In genomic region chr20:40651121-40651520, GRCh38 we compare ENCODE assay signal across 20 cellular contexts. TPM values are rescaled to one million over a fixed set of nuclear protein-coding genes. Genes with fewer than 3 reads are reported as not detected.
A peak's percentile ranks its signal among the peaks of the same experiment; 100 is the strongest.
DNase-seq lines count a peak whose midpoint lies in the region; ATAC-seq and TF ChIP-seq lines count a peak whose summit lies in the region.
"Had no signal": no experiment of that assay in that cellular context is flagged by ENCODE, and none has a peak within 500 bp of the region (broad histone marks: within the 10 kb centered on the region; RNA-seq: fewer than 3 reads in every experiment).

No MANE protein-coding gene starts in this region.

- no peak overlapping the region for H3K4me3 Mint-ChIP-seq in mesothelial cell of epicardium
- H3K4me3 Mint-ChIP-seq: activated CD4-positive, alpha-beta T cell treated with anti-CD3 and anti-CD28 coated beads, Interleukin-2, amount 10 ng/mL, durations not matched to agents 24 days and 14 days; activated naive CD8-positive, alpha-beta T cell treated with anti-CD3 and anti-CD28 coated beads, Interleukin-2, amount 50 U/mL, for 24 hours; neural progenitor cell had no signal

- DNase-seq in EH (ENCODE audit: low read depth) = peak; percentile 33
- DNase-seq in SK-MEL-5 (ENCODE audit: low read depth, low spot score) = peak; percentile 53
- DNase-seq in dermis microvascular lymphatic vessel endothelial cell (ENCODE audit: low read depth in 2 of 2) = peak; percentile 14 to 34
- DNase-seq in mesothelial cell of epicardium (ENCODE audit: low spot score in 2 of 2, unreplicated experiment in 2 of 2) = no peak
- DNase-seq in left cardiac atrium = no peak
- DNase-seq in HCEC 1CT = no peak
- DNase-seq in Karpas-422 = no peak
- DNase-seq: activated CD4-positive, alpha-beta T cell treated with anti-CD3 and anti-CD28 coated beads, Interleukin-2, amount 10 ng/mL, durations not matched to agents 24 days and 14 days; activated naive CD8-positive, alpha-beta T cell treated with anti-CD3 and anti-CD28 coated beads, Interleukin-2, amount 50 U/mL, for 24 hours; KG1; mucosa of descending colon; NCI-H1048; NCI-H2081; NCI-H446 treated with DMSO at 0.1 percent for 48 hours; RPMI8226; spleen; stimulated activated CD4-positive, alpha-beta T cell treated with anti-CD3 and anti-CD28 coated beads, Interleukin-4, amount 100 ng/mL, for 4 hours had no signal

- H3K9me3 ChIP-seq in Karpas-422 (ENCODE audit: low read length) = no peaks in the 10 kb centered on the region
- H3K9me3 ChIP-seq: mucosa of descending colon, spleen had no signal

- no peaks in the 10 kb centered on the region for H3K79me2 ChIP-seq in Karpas-422 (ENCODE audit: low read length)

- no peak overlapping the region for H2AFZ ChIP-seq in Karpas-422 (ENCODE audit: low read length)
- H2AFZ ChIP-seq: neural progenitor cell had no signal

- no peaks in the 10 kb centered on the region for H3K4me1 ChIP-seq in Karpas-422 (ENCODE audit: low read length)

- no peaks in the 10 kb centered on the region for H3K36me3 ChIP-seq in Karpas-422 (ENCODE audit: insufficient read depth, low read length)
- H3K36me3 ChIP-seq: neural progenitor cell, spleen had no signal

- no peaks in the 10 kb centered on the region for H3K9me3 Mint-ChIP-seq in mesothelial cell of epicardium
- H3K9me3 Mint-ChIP-seq: activated CD4-positive, alpha-beta T cell treated with anti-CD3 and anti-CD28 coated beads, Interleukin-2, amount 10 ng/mL, durations not matched to agents 24 days and 14 days; activated naive CD8-positive, alpha-beta T cell treated with anti-CD3 and anti-CD28 coated beads, Interleukin-2, amount 50 U/mL, for 24 hours; neural progenitor cell had no signal

- in situ Hi-C loops in SK-MEL-5 (cut with HindIII; ENCODE audit: low pct_unique_long_range_greater_than_20kb, low sequenced_read_pairs) = no loop called here

- peak overlapping the region; percentile 62 for H3K27ac Mint-ChIP-seq in mesothelial cell of epicardium
- H3K27ac Mint-ChIP-seq: activated CD4-positive, alpha-beta T cell treated with anti-CD3 and anti-CD28 coated beads, Interleukin-2, amount 10 ng/mL, durations not matched to agents 24 days and 14 days; activated naive CD8-positive, alpha-beta T cell treated with anti-CD3 and anti-CD28 coated beads, Interleukin-2, amount 50 U/mL, for 24 hours; neural progenitor cell had no signal

- H3K4me2 ChIP-seq in Karpas-422 (ENCODE audit: low read depth, low read length, poor library complexity, severe bottlenecking) = no peak overlapping the region
- H3K4me2 ChIP-seq: neural progenitor cell had no signal

- TF ChIP-seq CTCF in mesothelial cell of epicardium (IDR thresholded peaks at IDR 0.05; ENCODE audit: unreplicated experiment) = no peak

- H3K4me1 Mint-ChIP-seq in mesothelial cell of epicardium = peaks cover 26% of the 10 kb centered on the region
- H3K4me1 Mint-ChIP-seq: activated CD4-positive, alpha-beta T cell treated with anti-CD3 and anti-CD28 coated beads, Interleukin-2, amount 10 ng/mL, durations not matched to agents 24 days and 14 days; activated naive CD8-positive, alpha-beta T cell treated with anti-CD3 and anti-CD28 coated beads, Interleukin-2, amount 50 U/mL, for 24 hours had no signal

- no peaks in the 10 kb centered on the region for H4K20me1 ChIP-seq in Karpas-422 (ENCODE audit: insufficient read depth, low read depth, low read length)

- no peak overlapping the region for H3K4me3 ChIP-seq in Karpas-422 (ENCODE audit: low read length)
- H3K4me3 ChIP-seq: mucosa of descending colon, neural progenitor cell, spleen had no signal

- H3K27me3 ChIP-seq in Karpas-422 (ENCODE audit: low read length) = no peaks in the 10 kb centered on the region
- H3K27me3 ChIP-seq: neural progenitor cell had no signal

- intact Hi-C loops in left cardiac atrium (cut with DNase I) = no loop called here

- H3K36me3 Mint-ChIP-seq in mesothelial cell of epicardium = no peaks in the 10 kb centered on the region
- H3K36me3 Mint-ChIP-seq: neural progenitor cell had no signal

- H3K27me3 Mint-ChIP-seq in mesothelial cell of epicardium (ENCODE audit: low read depth) = no peaks in the 10 kb centered on the region

- no peak overlapping the region for H3K9ac ChIP-seq in Karpas-422 (ENCODE audit: low read length)
- H3K9ac ChIP-seq: neural progenitor cell had no signal

- ATAC-seq in GM21786 (IDR thresholded peaks at IDR 0.05; ENCODE audit: unreplicated experiment) = no peak
- ATAC-seq in left cardiac atrium = no peak
- ATAC-seq: activated naive CD8-positive, alpha-beta T cell treated with anti-CD3 and anti-CD28 coated beads, Interleukin-2, amount 50 U/mL, for 24 hours; left lobe of liver; mucosa of descending colon had no signal

- H3K27ac ChIP-seq in Karpas-422 (ENCODE audit: low read length) = no peak overlapping the region
- H3K27ac ChIP-seq: neural progenitor cell, spleen had no signal

- no peaks in the 10 kb centered on the region for H3K9me2 ChIP-seq in Karpas-422 (replicated peaks; ENCODE audit: insufficient read depth, low read length)

RNA-seq across cellular contexts. Expression of gene MAFB, which starts 37.9 kb away (rescaled TPM):
- 1.2 and 1.4 TPM in 2 replicates for total RNA-seq in SK-MEL-5 (2014; rRNA removed; shearing (Covaris generic))
- polyA plus RNA-seq in SK-MEL-5 (2015; cell fraction: cytosol; rRNA removed) = 3.8 TPM in 2 replicates
- polyA plus RNA-seq in SK-MEL-5 (2015; cell fraction: nucleus; rRNA removed) = 0.93 and 1.7 TPM in 2 replicates
- 2.7 and 8.0 TPM in 2 replicates for total RNA-seq in dermis microvascular lymphatic vessel endothelial cell
- total RNA-seq in mesothelial cell of epicardium = 10.8 to 11.5 TPM (median 11.1 TPM) in 3 replicates
- 10 to 100 TPM; 24.8 to 32.5 TPM for total RNA-seq in left cardiac atrium
- total RNA-seq in Karpas-422 (2014; rRNA removed; shearing (Covaris generic); ENCODE audit: low replicate concordance) = not detected in 2 replicates

Comparison
In these comparisons a context has a peak if more than half of its experiments do, and no peak if none do; other contexts are left out.
1. DNase-seq: peak in EH (single experiment), SK-MEL-5 (single experiment) and dermis microvascular lymphatic vessel endothelial cell (2 of 2); none in mesothelial cell of epicardium (0 of 2), left cardiac atrium (single experiment), HCEC 1CT (single experiment) and Karpas-422 (single experiment).